22 cellular contexts compared by ENCODE assay signal in the genomic region with DNA sequence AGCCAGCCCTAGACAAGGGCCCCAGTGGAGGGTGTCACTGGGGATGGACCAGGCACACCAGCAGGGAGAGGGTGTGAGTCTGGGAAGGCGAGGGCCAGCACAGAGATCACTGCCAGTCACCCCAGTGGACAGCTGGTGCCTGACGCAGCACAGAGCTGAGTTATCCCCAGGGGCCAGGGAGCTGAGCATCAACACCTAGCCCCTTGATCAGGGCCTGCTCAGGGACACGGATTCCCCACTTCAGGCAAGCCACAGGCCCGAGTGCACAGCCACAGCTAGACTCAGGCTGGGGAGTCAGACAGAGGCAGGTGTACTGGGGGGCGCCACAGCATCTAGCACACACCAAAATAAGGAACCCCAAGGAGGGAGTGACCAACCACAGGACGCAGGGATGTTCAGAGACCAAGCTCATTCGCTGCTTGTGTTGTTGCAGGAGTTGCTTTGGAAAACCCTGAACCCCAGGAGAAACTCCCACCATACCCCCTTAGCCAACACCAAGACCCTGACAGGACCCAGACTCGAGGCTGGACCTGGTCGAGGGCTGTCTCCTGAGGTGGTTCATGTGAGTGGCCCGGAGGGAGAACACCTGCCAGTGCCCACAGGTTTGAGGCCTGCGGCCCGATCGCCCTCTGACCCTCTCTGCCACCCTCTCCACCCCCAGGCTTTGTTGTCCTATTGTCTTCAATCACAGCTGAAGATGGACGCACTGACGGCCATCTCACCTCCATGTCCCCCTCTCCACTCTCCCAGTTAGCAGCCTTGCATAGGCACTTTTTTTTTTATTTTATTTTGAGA.
A peak's percentile ranks its signal among the peaks of the same experiment; 100 is the strongest.
DNase-seq lines count a peak whose midpoint lies in the region; ATAC-seq and TF ChIP-seq lines count a peak whose summit lies in the region.
"Had no signal": no experiment of that assay in that cellular context is flagged by ENCODE, and none has a peak within 500 bp of the region (broad histone marks: within the 10 kb centered on the region; RNA-seq: fewer than 3 reads in every experiment).

No MANE protein-coding gene starts in this region.

- H3K27ac ChIP-seq in RWPE2 (ENCODE audit: poor library complexity, severe bottlenecking) (no peak overlapping the region), tibial artery (no peak overlapping the region)
- H3K27ac ChIP-seq: PC-9, tibial nerve had no signal

- no peaks in the 10 kb centered on the region for H3K36me3 Mint-ChIP-seq in activated naive CD4-positive, alpha-beta T cell treated with anti-CD3 and anti-CD28 coated beads, Interleukin-2, amount 10 ng/mL, durations not matched to agents 7 days and 5 days
- H3K36me3 Mint-ChIP-seq in effector memory CD8-positive, alpha-beta T cell (ENCODE audit: insufficient read depth): peaks cover 2% of the 10 kb centered on the region
- H3K36me3 Mint-ChIP-seq: CD8-positive, alpha-beta memory T cell had no signal

- intact Hi-C loops in tibial artery (cut with DNase I; ENCODE audit: low total_unique reads): no loop called here

- H3K9me3 Mint-ChIP-seq in activated naive CD4-positive, alpha-beta T cell treated with anti-CD3 and anti-CD28 coated beads, Interleukin-2, amount 10 ng/mL, durations not matched to agents 7 days and 5 days: no peaks in the 10 kb centered on the region
- H3K9me3 Mint-ChIP-seq in effector memory CD8-positive, alpha-beta T cell: no peaks in the 10 kb centered on the region
- H3K9me3 Mint-ChIP-seq: activated T-cell treated with anti-CD3 and anti-CD28 coated beads, Interleukin-2, amount 50 U/mL, for 24 hours; HFFc6 had no signal

- TF ChIP-seq CTCF in RWPE2 (IDR thresholded peaks at IDR 0.05; ENCODE audit: poor library complexity, severe bottlenecking) (no peak), tibial artery (IDR thresholded peaks at IDR 0.05) (no peak)

- no peak overlapping the region for H3K4me3 ChIP-seq in RWPE2 (ENCODE audit: severe bottlenecking)
- no peak overlapping the region for H3K4me3 ChIP-seq in tibial artery
- H3K4me3 ChIP-seq: PC-9, tibial nerve had no signal

- H3K27ac Mint-ChIP-seq in activated naive CD4-positive, alpha-beta T cell treated with anti-CD3 and anti-CD28 coated beads, Interleukin-2, amount 10 ng/mL, durations not matched to agents 7 days and 5 days: no peak overlapping the region
- no peak overlapping the region for H3K27ac Mint-ChIP-seq in effector memory CD8-positive, alpha-beta T cell
- H3K27ac Mint-ChIP-seq: activated T-cell treated with anti-CD3 and anti-CD28 coated beads, Interleukin-2, amount 50 U/mL, for 24 hours; HFFc6 had no signal

- peak; percentile 2 for DNase-seq in activated naive CD4-positive, alpha-beta T cell treated with anti-CD3 and anti-CD28 coated beads, Interleukin-2, amount 10 ng/mL, durations not matched to agents 7 days and 5 days
- no peak for DNase-seq in activated naive CD4-positive, alpha-beta T cell (lab: John Stamatoyannopoulos, UW)
- DNase-seq in RWPE2 (ENCODE audit: low spot score): peak; percentile 46
- DNase-seq in myocyte (ENCODE audit: low read depth): peak; percentile 13
- peak; percentile 14 to 54 for DNase-seq in tibial artery
- no peak for DNase-seq in NCI-H187 (lab: John Stamatoyannopoulos, UW)
- DNase-seq in superior temporal gyrus (ENCODE audit: extremely low spot score): no peak
- no peak for DNase-seq in effector memory CD8-positive, alpha-beta T cell
- DNase-seq: activated naive CD4-positive, alpha-beta T cell treated with Interleukin-2 at 50 U/mL for 16 hours; activated T-cell treated with anti-CD3 and anti-CD28 coated beads, Interleukin-2, amount 50 U/mL, for 24 hours; AML-193; CD8-positive, alpha-beta memory T cell; cortex of kidney; HFFc6; mammary epithelial cell; NCI-H1048; NCI-H187 treated with DMSO at 0.1 percent for 48 hours; occipital lobe; PC-9; stimulated activated CD4-positive, alpha-beta T cell treated with anti-CD3 and anti-CD28 coated beads, Interleukin-15, amount 100 ng/mL, for 24 hours; stimulated activated naive CD8-positive, alpha-beta T cell treated with anti-CD3 and anti-CD28 coated beads, Interleukin-15, Interleukin-2, amounts not matched to agents 100 U/mL and 50 U/mL, for 24 hours had no signal

- no peak overlapping the region for H3K4me3 Mint-ChIP-seq in activated naive CD4-positive, alpha-beta T cell treated with anti-CD3 and anti-CD28 coated beads, Interleukin-2, amount 10 ng/mL, durations not matched to agents 7 days and 5 days
- H3K4me3 Mint-ChIP-seq in effector memory CD8-positive, alpha-beta T cell: no peak overlapping the region
- H3K4me3 Mint-ChIP-seq: activated T-cell treated with anti-CD3 and anti-CD28 coated beads, Interleukin-2, amount 50 U/mL, for 24 hours; CD8-positive, alpha-beta memory T cell; HFFc6 had no signal

- no peaks in the 10 kb centered on the region for H3K4me1 ChIP-seq in RWPE2 (ENCODE audit: insufficient read depth, poor library complexity, severe bottlenecking)
- no peaks in the 10 kb centered on the region for H3K4me1 ChIP-seq in tibial artery
- H3K4me1 ChIP-seq: tibial nerve had no signal

- H3K36me3 ChIP-seq in RWPE2 (ENCODE audit: low read depth): no peaks in the 10 kb centered on the region
- no peaks in the 10 kb centered on the region for H3K36me3 ChIP-seq in tibial artery
- H3K36me3 ChIP-seq: tibial nerve had no signal

- H3K27me3 ChIP-seq in RWPE2 (ENCODE audit: insufficient read depth, poor library complexity, severe bottlenecking) (no peaks in the 10 kb centered on the region), tibial artery (peaks cover 0 to 17% of the 10 kb centered on the region in 2 donors)
- H3K27me3 ChIP-seq: tibial nerve had no signal

- no peaks in the 10 kb centered on the region for H3K27me3 Mint-ChIP-seq in activated naive CD4-positive, alpha-beta T cell treated with anti-CD3 and anti-CD28 coated beads, Interleukin-2, amount 10 ng/mL, durations not matched to agents 7 days and 5 days
- peaks cover 47 to 59% of the 10 kb centered on the region in 2 donors for H3K27me3 Mint-ChIP-seq in effector memory CD8-positive, alpha-beta T cell

- H3K9me3 ChIP-seq in RWPE2 (ENCODE audit: severe bottlenecking): no peaks in the 10 kb centered on the region
- H3K9me3 ChIP-seq in tibial artery: no peaks in the 10 kb centered on the region
- H3K9me3 ChIP-seq: tibial nerve had no signal

- no peaks in the 10 kb centered on the region for H3K4me1 Mint-ChIP-seq in activated naive CD4-positive, alpha-beta T cell treated with anti-CD3 and anti-CD28 coated beads, Interleukin-2, amount 10 ng/mL, durations not matched to agents 7 days and 5 days
- H3K4me1 Mint-ChIP-seq in effector memory CD8-positive, alpha-beta T cell (ENCODE audit: low read depth in 2 of 2): no peaks in the 10 kb centered on the region
- H3K4me1 Mint-ChIP-seq: CD8-positive, alpha-beta memory T cell had no signal

- ATAC-seq in RWPE2 (ENCODE audit: low read depth): no peak
- no peak for ATAC-seq in effector memory CD8-positive, alpha-beta T cell (replicated peaks)
- ATAC-seq: stimulated activated naive CD8-positive, alpha-beta T cell treated with anti-CD3 and anti-CD28 coated beads, Interleukin-15, Interleukin-2, amounts not matched to agents 100 U/mL and 50 U/mL, for 24 hours had no signal

- CTCF ChIA-PET in activated naive CD4-positive, alpha-beta T cell treated with anti-CD3 and anti-CD28 coated beads, Interleukin-2, amount 10 ng/mL, durations not matched to agents 7 days and 5 days (lab: Charles Lee): no interaction called here

Comparison
In these comparisons a context has a peak if more than half of its experiments do, and no peak if none do; other contexts are left out.
1. DNase-seq: peak in activated naive CD4-positive, alpha-beta T cell treated with anti-CD3 and anti-CD28 coated beads, Interleukin-2, amount 10 ng/mL, durations not matched to agents 7 days and 5 days (single experiment), RWPE2 (single experiment), myocyte (single experiment) and tibial artery (2 of 2); none in activated naive CD4-positive, alpha-beta T cell (0 of 4), NCI-H187 (0 of 2), superior temporal gyrus (single experiment) and effector memory CD8-positive, alpha-beta T cell (0 of 3).